Comparison of ENCODE assay signal across 12 cellular contexts in the genomic region with DNA sequence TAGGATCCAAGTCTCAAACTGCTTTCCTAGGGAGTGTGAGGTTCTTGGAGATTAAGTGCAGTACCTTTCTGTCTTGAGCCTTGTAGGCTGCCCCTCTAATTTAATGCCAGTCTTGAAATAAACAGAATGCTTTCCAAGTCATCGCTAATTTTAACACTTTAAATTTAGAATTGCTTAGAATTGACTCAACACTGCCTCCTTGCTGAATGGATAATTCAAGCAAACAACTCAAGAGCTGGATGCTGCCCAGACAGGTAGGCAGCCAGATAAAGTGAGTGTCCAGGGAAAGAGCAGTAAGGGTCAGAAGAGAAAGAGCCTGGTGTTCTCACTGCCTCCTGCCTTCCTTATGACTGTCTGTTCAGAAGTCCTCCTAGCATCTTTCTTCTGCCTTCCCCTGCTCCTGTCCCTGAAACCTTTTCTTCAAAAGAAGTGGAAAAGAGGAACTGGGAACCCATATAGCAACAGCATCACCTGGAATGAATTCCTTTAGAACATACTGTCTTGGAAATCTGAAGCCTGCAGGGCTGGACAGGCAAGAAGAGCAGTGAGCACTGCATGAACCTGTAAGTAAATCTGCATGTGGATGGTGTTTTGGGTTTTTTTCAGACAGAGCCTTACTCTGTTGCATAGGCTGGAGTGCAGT. TPM values are rescaled to one million over a fixed set of nuclear protein-coding genes. Genes with fewer than 3 reads are reported as not detected.
DNase-seq lines count a peak whose midpoint lies in the region; ATAC-seq and TF ChIP-seq lines count a peak whose summit lies in the region.
"Had no signal": no experiment of that assay in that cellular context is flagged by ENCODE, and none has a peak within 500 bp of the region (broad histone marks: within the 10 kb centered on the region; RNA-seq: fewer than 3 reads in every experiment).

No MANE protein-coding gene starts in this region.

- no peak overlapping the region for H3K27ac ChIP-seq in upper lobe of right lung
- H3K27ac ChIP-seq: tibial artery had no signal

- peak; percentile 3 for DNase-seq in NCI-H2196 (lab: John Stamatoyannopoulos, UW; ENCODE audit: unreplicated experiment)
- no peak for DNase-seq in NCI-H2196 treated with DMSO at 0.1 percent for 48 hours (lab: John Stamatoyannopoulos, UW; ENCODE audit: unreplicated experiment)
- DNase-seq in NCI-H226: peak; percentile 10
- peak; percentile 29 for DNase-seq in epithelial cell of esophagus (ENCODE audit: low read depth)
- no peak for DNase-seq in retinal pigment epithelial cell (ENCODE audit: low read depth)
- DNase-seq in HK-2 (ENCODE audit: unreplicated experiment): no peak
- DNase-seq in upper lobe of right lung: no peak
- DNase-seq: activated T-cell treated with anti-CD3 and anti-CD28 coated beads, Interleukin-2, amount 50 U/mL, for 72 hours; NCI-H774; nucleus accumbens; tibial artery had no signal

- H3K9me3 ChIP-seq in upper lobe of right lung: no peaks in the 10 kb centered on the region
- H3K9me3 ChIP-seq: tibial artery had no signal

- TF ChIP-seq CTCF in epithelial cell of esophagus (IDR thresholded peaks at IDR 0.05; ENCODE audit: insufficient read depth, low read depth, low read length, missing control alignments) (peak; percentile 38), retinal pigment epithelial cell (conservative IDR thresholded peaks at IDR 0.05; ENCODE audit: low read depth, low read length) (peak; percentile 39), upper lobe of right lung (IDR thresholded peaks at IDR 0.05) (no peak)

- intact Hi-C loops in upper lobe of right lung (cut with DNase I): no loop called here

- ATAC-seq in GM21825 (IDR thresholded peaks at IDR 0.05; ENCODE audit: unreplicated experiment) (no peak), upper lobe of right lung (no peak)
- ATAC-seq: activated T-cell treated with anti-CD3 and anti-CD28 coated beads, Interleukin-2, amount 50 U/mL, for 72 hours had no signal

- H3K36me3 ChIP-seq in upper lobe of right lung: no peaks in the 10 kb centered on the region
- H3K36me3 ChIP-seq: tibial artery had no signal

- H3K4me3 ChIP-seq in epithelial cell of esophagus (ENCODE audit: low read length) (no peak overlapping the region), retinal pigment epithelial cell (ENCODE audit: low read length) (no peak overlapping the region), upper lobe of right lung (no peak overlapping the region)
- H3K4me3 ChIP-seq: tibial artery had no signal

- peaks cover 16% of the 10 kb centered on the region for H3K4me1 ChIP-seq in upper lobe of right lung

- H3K27me3 ChIP-seq in upper lobe of right lung: no peaks in the 10 kb centered on the region
- H3K27me3 ChIP-seq: tibial artery had no signal

RNA-seq across cellular contexts. Expression of a gene that starts 3.1 kb away (rescaled TPM):
- 25.0 TPM for total RNA-seq in upper lobe of right lung

Comparison
In these comparisons a context has a peak if more than half of its experiments do, and no peak if none do; other contexts are left out.
1. DNase-seq: peak in NCI-H2196 (single experiment), NCI-H226 (single experiment) and epithelial cell of esophagus (single experiment); none in NCI-H2196 treated with DMSO at 0.1 percent for 48 hours (single experiment), retinal pigment epithelial cell (single experiment), HK-2 (single experiment) and upper lobe of right lung (single experiment).